ENCODE assay signal across 21 cellular contexts in the genomic region with DNA sequence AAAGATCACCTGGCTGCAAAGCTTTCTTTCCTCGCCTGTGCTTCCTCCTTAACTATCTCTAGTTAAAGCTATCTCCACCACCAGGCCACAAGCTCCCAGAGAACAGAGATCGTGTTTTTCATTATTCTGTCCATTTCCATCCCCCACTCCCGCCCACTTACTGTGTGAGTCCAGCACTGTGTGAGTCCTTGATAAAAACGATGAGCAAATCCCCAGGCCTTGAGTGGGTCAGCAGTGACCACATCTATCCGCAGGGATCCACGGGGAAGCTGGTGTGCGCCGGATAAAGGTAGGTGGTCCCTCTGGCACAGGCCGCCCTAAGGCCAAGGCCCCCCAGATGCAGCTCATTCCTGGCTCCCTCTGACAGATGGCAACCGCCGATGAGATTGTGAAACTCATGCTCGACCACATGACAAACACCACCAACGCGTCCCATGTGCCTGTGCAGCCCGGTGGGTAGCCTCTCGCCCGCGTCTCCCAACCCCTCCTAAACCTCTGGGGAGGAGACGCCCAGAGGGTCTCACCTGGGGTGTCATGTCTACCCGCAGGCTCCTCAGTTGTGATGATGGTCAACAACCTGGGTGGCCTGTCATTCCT.
"Had no signal": no experiment of that assay in that cellular context is flagged by ENCODE, and none has a peak within 500 bp of the region (broad histone marks: within the 10 kb centered on the region; RNA-seq: fewer than 3 reads in every experiment).

No MANE protein-coding gene starts in this region.

- H3K27me3 ChIP-seq: colonic mucosa, foreskin keratinocyte, hepatocyte, suprapubic skin, transverse colon, uterus had no signal

- H3K4me3 ChIP-seq: colonic mucosa, hepatocyte, lower lobe of right lung, psoas muscle, suprapubic skin, transverse colon, uterus had no signal

- FAIRE-seq: islet of Langerhans, small intestine had no signal

- DNase-seq: activated CD4-positive, alpha-beta memory T cell treated with anti-CD3 and anti-CD28 coated beads for 36 hours; activated CD4-positive, alpha-beta T cell treated with anti-CD3 and anti-CD28 coated beads for 4 hours; activated naive CD4-positive, alpha-beta T cell treated with anti-CD3 and anti-CD28 coated beads for 36 hours; colonic mucosa; endodermal cell; foreskin keratinocyte; left colon; lower lobe of right lung; psoas muscle; right cardiac atrium; small intestine; stimulated activated CD4-positive, alpha-beta T cell treated with anti-CD3 and anti-CD28 coated beads, Interleukin-15, amount 100 ng/mL, for 24 hours; stimulated activated CD4-positive, alpha-beta T cell treated with anti-CD3 and anti-CD28 coated beads, Interleukin-4, amount 100 ng/mL, for 1 hour; stimulated activated naive CD8-positive, alpha-beta T cell treated with anti-CD3 and anti-CD28 coated beads, Interleukin-15, amount 100 ng/mL, for 72 hours; transverse colon; uterus had no signal

- ATAC-seq: foreskin keratinocyte; left colon; psoas muscle; right cardiac atrium; stimulated activated naive CD8-positive, alpha-beta T cell treated with anti-CD3 and anti-CD28 coated beads, Interleukin-15, amount 100 ng/mL, for 72 hours; WTC11 had no signal

- H3K79me2 ChIP-seq: hepatocyte had no signal

- H3K9me3 ChIP-seq: colonic mucosa, lower lobe of right lung, psoas muscle, suprapubic skin, transverse colon, uterus had no signal

- H2AFZ ChIP-seq: hepatocyte had no signal

- H3K27ac ChIP-seq: colonic mucosa, epithelial cell of prostate, foreskin keratinocyte, hepatocyte, lower lobe of right lung, psoas muscle, suprapubic skin, transverse colon, uterus had no signal

- H3K36me3 ChIP-seq: colonic mucosa, transverse colon, uterus had no signal

- H3K4me1 ChIP-seq: colonic mucosa, foreskin keratinocyte, lower lobe of right lung, psoas muscle, uterus had no signal

- H3K4me2 ChIP-seq: hepatocyte had no signal
